ENCODE assay signal across 14 cellular contexts in the genomic region with DNA sequence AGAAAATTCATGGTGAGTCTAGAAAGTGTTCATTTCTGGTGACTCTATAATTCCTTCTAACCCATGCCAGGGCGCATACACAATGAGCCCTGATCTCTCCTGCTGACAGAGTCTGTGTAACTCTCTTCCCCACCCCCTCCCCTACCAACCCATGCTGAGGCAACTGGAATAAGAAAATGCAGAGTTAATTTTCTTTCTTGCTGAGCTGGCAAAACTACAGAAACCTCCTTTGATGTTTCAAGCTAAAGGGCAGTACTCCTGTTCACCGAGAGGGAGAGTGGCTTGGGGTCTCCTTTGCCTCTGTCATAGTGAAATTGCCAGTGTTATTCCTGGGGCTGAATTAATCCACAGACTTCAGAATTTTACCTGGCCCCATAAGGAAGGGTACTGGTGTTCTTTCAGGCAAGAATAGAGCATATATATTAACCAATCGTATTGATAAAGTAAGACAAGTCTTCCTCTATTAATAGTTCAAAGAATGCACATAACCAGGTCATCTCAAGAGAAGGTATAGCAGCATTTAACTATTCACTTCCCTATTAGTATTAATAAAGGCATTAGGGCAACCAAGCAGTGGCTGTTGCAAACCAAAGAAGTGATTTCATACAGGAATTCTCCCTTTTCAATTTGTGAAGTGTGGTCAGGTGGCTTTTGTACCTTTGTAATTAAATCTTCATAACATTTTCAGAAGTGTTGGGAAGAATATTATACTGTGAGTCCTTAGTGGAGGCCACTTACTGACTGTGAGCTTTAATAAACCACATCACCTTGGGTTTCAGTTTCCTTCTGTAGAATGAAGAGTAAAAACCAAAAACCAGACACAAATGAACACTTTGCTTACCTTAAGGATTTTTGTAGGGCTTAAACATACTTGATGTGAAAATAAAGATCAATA. TPM values are rescaled to one million over a fixed set of nuclear protein-coding genes. Genes with fewer than 3 reads are reported as not detected.
DNase-seq lines count a peak whose midpoint lies in the region; ATAC-seq lines count a peak whose summit lies in the region.
"Had no signal": no experiment of that assay in that cellular context is flagged by ENCODE, and none has a peak within 500 bp of the region (broad histone marks: within the 10 kb centered on the region; RNA-seq: fewer than 3 reads in every experiment).

No MANE protein-coding gene starts in this region.

- peaks cover 11% of the 10 kb centered on the region for H3K4me1 Mint-ChIP-seq in activated T-cell treated with anti-CD3 and anti-CD28 coated beads, Interleukin-2, amount 50 U/mL, for 72 hours (ENCODE audit: low read depth)

- H3K4me3 ChIP-seq in GM23248 = no peak overlapping the region
- no peak overlapping the region for H3K4me3 ChIP-seq in Karpas-422 (ENCODE audit: low read length)

- H3K79me2 ChIP-seq in GM23248 (ENCODE audit: insufficient read depth) (no peaks in the 10 kb centered on the region), Karpas-422 (ENCODE audit: low read length) (no peaks in the 10 kb centered on the region)

- no peak overlapping the region for H3K27ac ChIP-seq in GM23248
- H3K27ac ChIP-seq in Karpas-422 (ENCODE audit: low read length) = no peak overlapping the region
- H3K27ac ChIP-seq: epithelial cell of prostate had no signal

- WGBS in GM23248 (ENCODE audit: low coverage in 1 of 2, low lambda C conversion rate in 2 of 2, missing lambda C conversion rate in 2 of 2), 2 experiments = 39 to 45% methylated on average over 3 of the region's 3 CpGs

- DNase-seq in left kidney (ENCODE audit: low read depth, low spot score) (peak; percentile 16), GM23248 (no peak), Karpas-422 (no peak), NCI-H510A (lab: John Stamatoyannopoulos, UW) (no peak)
- no peak for DNase-seq in activated T-cell treated with anti-CD3 and anti-CD28 coated beads, Interleukin-2, amount 50 U/mL, for 72 hours
- DNase-seq: DND-41; stimulated activated naive CD4-positive, alpha-beta T cell treated with Interleukin-2 at 50 U/mL for 16 hours had no signal

- in situ Hi-C loops in GM23248 (cut with MboI) = no loop called here

- H4K20me1 ChIP-seq in GM23248 (ENCODE audit: insufficient read depth) (no peaks in the 10 kb centered on the region), Karpas-422 (ENCODE audit: insufficient read depth, low read depth, low read length) (no peaks in the 10 kb centered on the region)

- no peaks in the 10 kb centered on the region for H3K9me3 ChIP-seq in GM23248 (ENCODE audit: low read depth)
- no peaks in the 10 kb centered on the region for H3K9me3 ChIP-seq in Karpas-422 (ENCODE audit: low read length)

- H3K27ac Mint-ChIP-seq in activated T-cell treated with anti-CD3 and anti-CD28 coated beads, Interleukin-2, amount 50 U/mL, for 72 hours = no peak overlapping the region
- H3K27ac Mint-ChIP-seq: activated naive CD8-positive, alpha-beta T cell had no signal

- no peak overlapping the region for H3K4me3 Mint-ChIP-seq in activated T-cell treated with anti-CD3 and anti-CD28 coated beads, Interleukin-2, amount 50 U/mL, for 72 hours
- H3K4me3 Mint-ChIP-seq: activated naive CD8-positive, alpha-beta T cell had no signal

- peaks cover 9% of the 10 kb centered on the region; the same call in 1 of the 2 replicates for H3K4me1 ChIP-seq in GM23248 (ENCODE audit: insufficient read depth)
- no peaks in the 10 kb centered on the region for H3K4me1 ChIP-seq in Karpas-422 (ENCODE audit: low read length)

- H3K27me3 ChIP-seq in GM23248 (replicated peaks; ENCODE audit: insufficient read depth) (no peaks in the 10 kb centered on the region), Karpas-422 (ENCODE audit: low read length) (no peaks in the 10 kb centered on the region)

- peaks cover 64% of the 10 kb centered on the region for H3K27me3 Mint-ChIP-seq in activated T-cell treated with anti-CD3 and anti-CD28 coated beads, Interleukin-2, amount 50 U/mL, for 72 hours (ENCODE audit: low read depth)

- H3K9me2 ChIP-seq in GM23248 (ENCODE audit: insufficient read depth) (no peaks in the 10 kb centered on the region), Karpas-422 (replicated peaks; ENCODE audit: insufficient read depth, low read length) (no peaks in the 10 kb centered on the region)

- H3K9ac ChIP-seq in GM23248 (no peak overlapping the region), Karpas-422 (ENCODE audit: low read length) (no peak overlapping the region)

- H2AFZ ChIP-seq in GM23248 (no peak overlapping the region), Karpas-422 (ENCODE audit: low read length) (no peak overlapping the region)

- no peaks in the 10 kb centered on the region for H3F3A ChIP-seq in GM23248 (ENCODE audit: insufficient read depth)

- H3K36me3 ChIP-seq in GM23248 (ENCODE audit: low read depth) (no peaks in the 10 kb centered on the region), Karpas-422 (ENCODE audit: insufficient read depth, low read length) (no peaks in the 10 kb centered on the region)

- no peaks in the 10 kb centered on the region for H3K9me3 Mint-ChIP-seq in activated T-cell treated with anti-CD3 and anti-CD28 coated beads, Interleukin-2, amount 50 U/mL, for 72 hours

- H3K4me2 ChIP-seq in GM23248 (ENCODE audit: unreplicated experiment) (no peak overlapping the region), Karpas-422 (ENCODE audit: low read depth, low read length, poor library complexity, severe bottlenecking) (no peak overlapping the region)

- ATAC-seq in GM18870 (IDR thresholded peaks at IDR 0.05; ENCODE audit: unreplicated experiment) (peak; percentile 90), GM21825 (IDR thresholded peaks at IDR 0.05; ENCODE audit: unreplicated experiment) (peak; percentile 78), HG03354 (IDR thresholded peaks at IDR 0.05; ENCODE audit: poor library complexity, severe bottlenecking, unreplicated experiment) (peak; percentile 82)
- no peak for ATAC-seq in activated T-cell treated with anti-CD3 and anti-CD28 coated beads, Interleukin-2, amount 50 U/mL, for 72 hours (replicated peaks in 1 of 2)
- ATAC-seq: sciatic nerve had no signal

- no peaks in the 10 kb centered on the region for H3K36me3 Mint-ChIP-seq in activated T-cell treated with anti-CD3 and anti-CD28 coated beads, Interleukin-2, amount 50 U/mL, for 72 hours (ENCODE audit: insufficient read depth in 2 of 2)
- H3K36me3 Mint-ChIP-seq: activated naive CD8-positive, alpha-beta T cell had no signal

RNA-seq across cellular contexts. Expression of gene GAP43, which starts 4.1 kb away (rescaled TPM):
- not detected for total RNA-seq in activated T-cell treated with anti-CD3 and anti-CD28 coated beads, Interleukin-2, amount 50 U/mL, for 72 hours
- total RNA-seq in GM23248 (2014; rRNA removed; shearing (Covaris generic)) = 0.54 and 0.63 TPM in 2 replicates
- 1.1 and 1.8 TPM in 2 replicates for polyA plus RNA-seq in GM23248 (2016; fragmentation: Nextera tagmentation; extraction: Ambion mirVana)
- not detected in 2 replicates for total RNA-seq in Karpas-422 (2014; rRNA removed; shearing (Covaris generic); ENCODE audit: low replicate concordance)
- total RNA-seq: HT-29 had no signal

Comparison
In these comparisons a context has a peak if more than half of its experiments do, and no peak if none do; other contexts are left out.
1. ATAC-seq: peak in GM18870 (single experiment), GM21825 (single experiment) and HG03354 (single experiment); none in activated T-cell treated with anti-CD3 and anti-CD28 coated beads, Interleukin-2, amount 50 U/mL, for 72 hours (0 of 2).